18 cellular contexts compared by ENCODE assay signal in the genomic region with DNA sequence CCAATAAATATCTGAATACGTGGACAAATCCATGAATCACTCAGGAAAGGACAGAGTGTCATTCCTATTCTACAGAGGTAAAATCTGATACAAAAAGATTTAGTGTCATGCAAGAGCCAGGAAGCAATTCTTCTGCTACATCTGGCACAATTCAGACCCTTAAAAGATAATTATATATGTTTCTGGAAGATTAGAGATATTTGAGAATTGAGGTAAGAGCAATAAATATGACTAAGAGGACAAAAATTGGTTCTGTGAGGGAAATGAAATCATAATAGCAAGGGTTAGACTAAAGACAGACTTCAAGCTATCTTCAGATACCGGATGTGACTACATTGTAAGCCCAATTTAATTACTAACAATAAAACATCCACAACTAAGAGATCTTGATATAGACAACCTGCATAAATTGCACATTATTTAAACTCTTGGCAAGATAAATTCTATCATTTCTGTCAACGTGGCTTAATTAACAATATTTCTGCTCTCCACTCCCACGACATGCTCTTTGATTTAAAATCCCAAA. TPM values are rescaled to one million over a fixed set of nuclear protein-coding genes. Genes with fewer than 3 reads are reported as not detected.
DNase-seq lines count a peak whose midpoint lies in the region; TF ChIP-seq lines count a peak whose summit lies in the region.
"Had no signal": no experiment of that assay in that cellular context is flagged by ENCODE, and none has a peak within 500 bp of the region (broad histone marks: within the 10 kb centered on the region; RNA-seq: fewer than 3 reads in every experiment).

No MANE protein-coding gene starts in this region.

- H3K4me3 ChIP-seq in Caco-2 (ENCODE audit: low read depth, low read length) = no peak overlapping the region
- H3K4me3 ChIP-seq in suprapubic skin = no peak overlapping the region
- H3K4me3 ChIP-seq in Peyer's patch = no peak overlapping the region
- H3K4me3 ChIP-seq: esophagus squamous epithelium, upper lobe of right lung had no signal

- no TSS peak for BruUV-seq in Caco-2 (replicated peaks; lab: Mats Ljungman, UMichigan)

- TF ChIP-seq CTCF in Caco-2 (IDR thresholded peaks at IDR 0.05; ENCODE audit: insufficient read depth in 1 of 2, low read depth in 1 of 2, low read length in 1 of 2, severe bottlenecking in 1 of 2, unreplicated experiment in 1 of 2) = no peak
- TF ChIP-seq CTCF in chondrocyte (IDR thresholded peaks at IDR 0.05) = no peak
- TF ChIP-seq CTCF in nephron (IDR thresholded peaks at IDR 0.05; ENCODE audit: unreplicated experiment in 3 of 3) = no peak
- TF ChIP-seq CTCF in suprapubic skin (IDR thresholded peaks at IDR 0.05) = no peak
- TF ChIP-seq CTCF in Peyer's patch (IDR thresholded peaks at IDR 0.05) = no peak

- H3K9me3 Mint-ChIP-seq in Caco-2 (ENCODE audit: unreplicated experiment) (no peaks in the 10 kb centered on the region), chondrocyte (ENCODE audit: low read depth) (no peaks in the 10 kb centered on the region), nephron (no peaks in the 10 kb centered on the region)
- H3K9me3 Mint-ChIP-seq: activated naive CD4-positive, alpha-beta T cell treated with anti-CD3 and anti-CD28 coated beads, Interleukin-2, amount 50 U/mL, for 72 hours had no signal

- H3K9me3 ChIP-seq in Caco-2 (no peaks in the 10 kb centered on the region), suprapubic skin (no peaks in the 10 kb centered on the region), Peyer's patch (no peaks in the 10 kb centered on the region)
- H3K9me3 ChIP-seq: esophagus squamous epithelium, upper lobe of right lung had no signal

- peaks cover 8% of the 10 kb centered on the region for H3K36me3 Mint-ChIP-seq in Caco-2 (ENCODE audit: insufficient read depth, unreplicated experiment)
- H3K36me3 Mint-ChIP-seq in chondrocyte (ENCODE audit: low read depth) = no peaks in the 10 kb centered on the region
- no peaks in the 10 kb centered on the region for H3K36me3 Mint-ChIP-seq in nephron (ENCODE audit: low read depth)
- H3K36me3 Mint-ChIP-seq: activated naive CD4-positive, alpha-beta T cell treated with anti-CD3 and anti-CD28 coated beads, Interleukin-2, amount 50 U/mL, for 72 hours had no signal

- DNase-seq in Caco-2 (no peak), LoVo (ENCODE audit: low spot score) (peak; percentile 66), chondrocyte (ENCODE audit: low spot score) (no peak), suprapubic skin (ENCODE audit: low spot score in 2 of 2) (no peak), Peyer's patch (no peak)
- no peak for DNase-seq in activated naive CD4-positive, alpha-beta T cell (lab: John Stamatoyannopoulos, UW)
- DNase-seq in activated CD4-positive, CD25-positive, alpha-beta regulatory T cell treated with anti-CD3 and anti-CD28 coated beads, Interleukin-2, amount 50 U/mL, for 72 hours = no peak
- DNase-seq: activated CD8-positive, alpha-beta memory T cell treated with anti-CD3 and anti-CD28 coated beads, Interleukin-2, amount 10 ng/mL, durations not matched to agents 7 days and 5 days; cerebellar nuclear complex; DMS79; esophagus squamous epithelium; NCI-H2029; stimulated activated CD4-positive, alpha-beta T cell treated with anti-CD3 and anti-CD28 coated beads, Interleukin-2, amount 100 ng/mL, for 48 hours; upper lobe of right lung; WERI-Rb-1 had no signal

- H3K4me1 Mint-ChIP-seq in Caco-2 (ENCODE audit: low read depth, unreplicated experiment) (peaks cover 49% of the 10 kb centered on the region), chondrocyte (ENCODE audit: low read depth) (peaks cover 75% of the 10 kb centered on the region), nephron (peaks cover 65% of the 10 kb centered on the region)
- H3K4me1 Mint-ChIP-seq: B cell had no signal

- CTCF ChIA-PET in Caco-2 (lab: Charles Lee) = no interaction called here

- H3K4me1 ChIP-seq in Caco-2 (peaks cover 65% of the 10 kb centered on the region), suprapubic skin (peaks cover 12% of the 10 kb centered on the region), Peyer's patch (peaks cover 0 to 30% (median 0%) of the 10 kb centered on the region in 4 donors)

- H3K27me3 Mint-ChIP-seq in Caco-2 (ENCODE audit: insufficient read depth, unreplicated experiment) = no peaks in the 10 kb centered on the region
- no peaks in the 10 kb centered on the region for H3K27me3 Mint-ChIP-seq in chondrocyte (ENCODE audit: low read depth)
- H3K27me3 Mint-ChIP-seq in nephron (ENCODE audit: low read depth) = no peaks in the 10 kb centered on the region

- H3K36me3 ChIP-seq in Caco-2 (ENCODE audit: control insufficient read depth, insufficient read depth, low read length) = no peaks in the 10 kb centered on the region
- H3K36me3 ChIP-seq in suprapubic skin = no peaks in the 10 kb centered on the region
- H3K36me3 ChIP-seq in Peyer's patch = no peaks in the 10 kb centered on the region
- H3K36me3 ChIP-seq: esophagus squamous epithelium, upper lobe of right lung, WERI-Rb-1 had no signal

- H3K27me3 ChIP-seq in Caco-2 (replicated peaks; ENCODE audit: control insufficient read depth, insufficient read depth, low read length) (no peaks in the 10 kb centered on the region), suprapubic skin (no peaks in the 10 kb centered on the region), Peyer's patch (no peaks in the 10 kb centered on the region)
- H3K27me3 ChIP-seq: esophagus squamous epithelium, upper lobe of right lung had no signal

- 62% methylated on average over 4 of the region's 4 CpGs for WGBS in suprapubic skin

- TF ChIP-seq EP300 in suprapubic skin (IDR thresholded peaks at IDR 0.05) = no peak

- H3K4me3 Mint-ChIP-seq in Caco-2 (ENCODE audit: unreplicated experiment) (no peak overlapping the region), chondrocyte (ENCODE audit: unreplicated experiment) (no peak overlapping the region), nephron (no peak overlapping the region)
- H3K4me3 Mint-ChIP-seq: activated CD8-positive, alpha-beta memory T cell treated with anti-CD3 and anti-CD28 coated beads, Interleukin-2, amount 10 ng/mL, durations not matched to agents 7 days and 5 days; B cell had no signal

- no peak overlapping the region for H3K27ac ChIP-seq in suprapubic skin
- H3K27ac ChIP-seq in Peyer's patch = peak overlapping the region in 1 of 4 donors; percentile 11
- H3K27ac ChIP-seq: esophagus squamous epithelium, upper lobe of right lung, WERI-Rb-1 had no signal

- peak overlapping the region; percentile 56 for H3K27ac Mint-ChIP-seq in Caco-2 (ENCODE audit: unreplicated experiment)
- peak overlapping the region; percentile 56 for H3K27ac Mint-ChIP-seq in chondrocyte (ENCODE audit: unreplicated experiment)
- H3K27ac Mint-ChIP-seq in nephron = peak overlapping the region; percentile 8 to 71 (median 19)
- H3K27ac Mint-ChIP-seq: activated CD8-positive, alpha-beta memory T cell treated with anti-CD3 and anti-CD28 coated beads, Interleukin-2, amount 10 ng/mL, durations not matched to agents 7 days and 5 days; activated naive CD4-positive, alpha-beta T cell treated with anti-CD3 and anti-CD28 coated beads, Interleukin-2, amount 50 U/mL, for 72 hours; B cell had no signal

- POLR2A ChIA-PET in Caco-2 (lab: Charles Lee) = no interaction called here

- intact Hi-C loops in Caco-2 (cut with micrococcal nuclease; ENCODE audit: unreplicated experiment) = no loop called here

- TF ChIP-seq POLR2A in suprapubic skin (IDR thresholded peaks at IDR 0.05) (no peak), Peyer's patch (IDR thresholded peaks at IDR 0.05) (no peak)

RNA-seq across cellular contexts. Expression of gene MB21D2, which starts 32.8 kb away (rescaled TPM):
- 10.6 and 11.0 TPM in 2 replicates for total RNA-seq in Caco-2 (2022)
- total RNA-seq in chondrocyte = 8.2 to 8.9 TPM (median 8.7 TPM) in 3 replicates
- 10 to 100 TPM in 3 of 4 donors, 1 to 10 TPM in 1; 9.2 to 12.2 (median 10.7) TPM for total RNA-seq in suprapubic skin
- 10 to 100 TPM in 2 of 4 donors, 1 to 10 TPM in 2; 6.6 to 16.6 (median 13.0) TPM for total RNA-seq in Peyer's patch
